Comparison of ENCODE assay signal across 23 cellular contexts in the genomic region with DNA sequence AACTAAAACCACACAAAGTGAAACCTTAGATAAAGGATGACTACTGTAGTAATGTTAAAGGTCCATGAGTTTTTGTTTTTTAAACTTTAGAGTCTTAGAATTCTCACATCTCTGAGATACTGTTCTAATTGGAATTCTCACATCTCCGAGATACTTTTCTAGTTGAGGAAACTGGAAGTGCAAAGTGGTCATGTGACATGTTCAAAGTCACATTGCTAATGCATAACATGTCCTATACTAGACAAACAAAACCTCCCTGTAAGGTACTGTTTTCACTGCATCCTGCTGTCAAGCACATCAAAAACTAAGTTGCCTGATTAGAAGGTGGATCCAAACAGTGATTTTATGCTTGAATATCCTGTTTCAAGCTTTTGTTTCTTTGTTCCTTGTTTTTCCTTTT. TPM values are rescaled to one million over a fixed set of nuclear protein-coding genes. Genes with fewer than 3 reads are reported as not detected.
A peak's percentile ranks its signal among the peaks of the same experiment; 100 is the strongest.
DNase-seq lines count a peak whose midpoint lies in the region; ATAC-seq, FAIRE-seq and TF ChIP-seq lines count a peak whose summit lies in the region.
"Had no signal": no experiment of that assay in that cellular context is flagged by ENCODE, and none has a peak within 500 bp of the region (broad histone marks: within the 10 kb centered on the region; RNA-seq: fewer than 3 reads in every experiment).

No MANE protein-coding gene starts in this region.

- no peak for ATAC-seq in aorta (ENCODE audit: low FRiP score)

- no peak overlapping the region for H3K27ac ChIP-seq in astrocyte (ENCODE audit: low read depth, low read length)
- H3K27ac ChIP-seq in aorta (ENCODE audit: low read depth in 1 of 2, low read length in 2 of 2) = no peak overlapping the region
- H3K27ac ChIP-seq: C4-2B, SJSA1 had no signal

- intact Hi-C loops in activated T-helper 1 cell treated with anti-CD3 and anti-CD28 coated beads, Interleukin-12 subunit alpha, Interleukin-12 subunit beta, Interleukin-2, Interleukin-4 antibody, amounts not matched to agents 30 ng/mL and 10 ng/mL and 1 ng/mL, durations not matched to agents 14 hours and 24 hours and 36 hours (cut with micrococcal nuclease) = no loop called here
- intact Hi-C loops in aorta (cut with DNase I) = no loop called here

- H3K36me3 ChIP-seq in astrocyte (ENCODE audit: insufficient read depth, low read length) = peaks cover 25% of the 10 kb centered on the region
- H3K36me3 ChIP-seq in aorta (ENCODE audit: control insufficient read depth in 1 of 2, insufficient read depth in 2 of 2, low read length in 1 of 2) = peaks cover 1 to 3% of the 10 kb centered on the region in 2 donors

- H3K27me3 Mint-ChIP-seq in astrocyte (ENCODE audit: low read depth, unreplicated experiment) = no peaks in the 10 kb centered on the region
- H3K27me3 Mint-ChIP-seq in activated T-helper 1 cell treated with anti-CD3 and anti-CD28 coated beads, Interleukin-12 subunit alpha, Interleukin-12 subunit beta, Interleukin-2, Interleukin-4 antibody, amounts not matched to agents 30 ng/mL and 10 ng/mL and 1 ng/mL, durations not matched to agents 14 hours and 24 hours and 36 hours (ENCODE audit: insufficient read depth) = no peaks in the 10 kb centered on the region
- H3K27me3 Mint-ChIP-seq: B cell; CD8-positive, alpha-beta memory T cell; IgD-negative memory B cell had no signal

- TF ChIP-seq CTCF in astrocyte (IDR thresholded peaks at IDR 0.05; ENCODE audit: insufficient read depth, low read depth, low read length) = no peak

- no peaks in the 10 kb centered on the region for H3K4me1 Mint-ChIP-seq in astrocyte (ENCODE audit: low read depth, unreplicated experiment)
- no peaks in the 10 kb centered on the region for H3K4me1 Mint-ChIP-seq in activated T-helper 1 cell treated with anti-CD3 and anti-CD28 coated beads, Interleukin-12 subunit alpha, Interleukin-12 subunit beta, Interleukin-2, Interleukin-4 antibody, amounts not matched to agents 30 ng/mL and 10 ng/mL and 1 ng/mL, durations not matched to agents 14 hours and 24 hours and 36 hours (ENCODE audit: low read depth)
- H3K4me1 Mint-ChIP-seq: B cell had no signal

- no peak overlapping the region for H3K9ac ChIP-seq in astrocyte (ENCODE audit: low read length)

- no peak overlapping the region for H3K27ac Mint-ChIP-seq in astrocyte (ENCODE audit: unreplicated experiment)
- no peak overlapping the region for H3K27ac Mint-ChIP-seq in activated T-helper 1 cell treated with anti-CD3 and anti-CD28 coated beads, Interleukin-12 subunit alpha, Interleukin-12 subunit beta, Interleukin-2, Interleukin-4 antibody, amounts not matched to agents 30 ng/mL and 10 ng/mL and 1 ng/mL, durations not matched to agents 14 hours and 24 hours and 36 hours
- H3K27ac Mint-ChIP-seq: B cell, IgD-negative memory B cell had no signal

- peak; percentile 72 for FAIRE-seq in GM12891 (lab: Jason Lieb, UNC)
- peak; percentile 78 for FAIRE-seq in astrocyte (lab: Jason Lieb, UNC)

- no peak for TF ChIP-seq POLR2A in GM12891 (IDR thresholded peaks at IDR 0.05; ENCODE audit: low read depth, low read length)

- TF ChIP-seq RAD21 in Ishikawa (IDR thresholded peaks at IDR 0.05; ENCODE audit: low read depth) = no peak

- H3K79me2 ChIP-seq in astrocyte (ENCODE audit: insufficient read depth, low read length) = peaks cover 19% of the 10 kb centered on the region

- no peaks in the 10 kb centered on the region for H3K27me3 ChIP-seq in astrocyte (ENCODE audit: insufficient read depth, low read length)
- no peaks in the 10 kb centered on the region for H3K27me3 ChIP-seq in aorta (ENCODE audit: control insufficient read depth in 1 of 2, insufficient read depth in 2 of 2, low read length in 1 of 2)
- H3K27me3 ChIP-seq: SJSA1 had no signal

- H3K4me3 ChIP-seq in astrocyte (ENCODE audit: insufficient read depth, low read depth, low read length) = no peak overlapping the region
- H3K4me3 ChIP-seq in aorta (ENCODE audit: low read length in 2 of 2) = no peak overlapping the region
- H3K4me3 ChIP-seq: SJSA1 had no signal

- H4K20me1 ChIP-seq in astrocyte (ENCODE audit: insufficient read depth, low read length) = peaks cover 13% of the 10 kb centered on the region

- H3K4me2 ChIP-seq in astrocyte (ENCODE audit: low read length) = no peak overlapping the region

- peaks cover 19% of the 10 kb centered on the region for H3K36me3 Mint-ChIP-seq in astrocyte (ENCODE audit: low read depth, unreplicated experiment)
- H3K36me3 Mint-ChIP-seq in activated T-helper 1 cell treated with anti-CD3 and anti-CD28 coated beads, Interleukin-12 subunit alpha, Interleukin-12 subunit beta, Interleukin-2, Interleukin-4 antibody, amounts not matched to agents 30 ng/mL and 10 ng/mL and 1 ng/mL, durations not matched to agents 14 hours and 24 hours and 36 hours (ENCODE audit: low read depth) = peaks cover 34% of the 10 kb centered on the region

- peaks cover 2% of the 10 kb centered on the region for H3K9me3 Mint-ChIP-seq in astrocyte (ENCODE audit: unreplicated experiment)
- no peaks in the 10 kb centered on the region for H3K9me3 Mint-ChIP-seq in activated T-helper 1 cell treated with anti-CD3 and anti-CD28 coated beads, Interleukin-12 subunit alpha, Interleukin-12 subunit beta, Interleukin-2, Interleukin-4 antibody, amounts not matched to agents 30 ng/mL and 10 ng/mL and 1 ng/mL, durations not matched to agents 14 hours and 24 hours and 36 hours
- H3K9me3 Mint-ChIP-seq: CD8-positive, alpha-beta memory T cell; IgD-negative memory B cell had no signal

- no peaks in the 10 kb centered on the region for H3K4me1 ChIP-seq in astrocyte (ENCODE audit: insufficient read depth, low read length)
- peaks cover 0 to 2% of the 10 kb centered on the region in 2 donors for H3K4me1 ChIP-seq in aorta (ENCODE audit: control insufficient read depth in 1 of 2, insufficient read depth in 2 of 2, low read length in 2 of 2)
- H3K4me1 ChIP-seq: SJSA1 had no signal

- H3K9me3 ChIP-seq in astrocyte (ENCODE audit: insufficient read depth, low read depth, low read length) = no peaks in the 10 kb centered on the region
- H3K9me3 ChIP-seq in aorta (ENCODE audit: control insufficient read depth, low read length) = no peaks in the 10 kb centered on the region
- H3K9me3 ChIP-seq: SJSA1 had no signal

- no peak overlapping the region for H2AFZ ChIP-seq in astrocyte (ENCODE audit: low read depth, low read length)

- H3K4me3 Mint-ChIP-seq in astrocyte (ENCODE audit: unreplicated experiment) = no peak overlapping the region
- H3K4me3 Mint-ChIP-seq in activated T-helper 1 cell treated with anti-CD3 and anti-CD28 coated beads, Interleukin-12 subunit alpha, Interleukin-12 subunit beta, Interleukin-2, Interleukin-4 antibody, amounts not matched to agents 30 ng/mL and 10 ng/mL and 1 ng/mL, durations not matched to agents 14 hours and 24 hours and 36 hours = no peak overlapping the region
- H3K4me3 Mint-ChIP-seq: B cell; CD8-positive, alpha-beta memory T cell; IgD-negative memory B cell had no signal

- no peak for DNase-seq in GM12891 (ENCODE audit: insufficient read length, low spot score)
- DNase-seq in astrocyte (ENCODE audit: low read depth) = no peak
- DNase-seq in left kidney (ENCODE audit: low read depth, low spot score) = peak; percentile 25
- no peak for DNase-seq in NCI-H82 (lab: John Stamatoyannopoulos, UW)
- no peak for DNase-seq in activated T-helper 1 cell treated with anti-CD3 and anti-CD28 coated beads, Interleukin-12 subunit alpha, Interleukin-12 subunit beta, Interleukin-2, Interleukin-4 antibody, amounts not matched to agents 30 ng/mL and 10 ng/mL and 1 ng/mL, durations not matched to agents 14 hours and 24 hours and 36 hours (ENCODE audit: low spot score)
- DNase-seq in aorta = no peak
- DNase-seq: CD8-positive, alpha-beta memory T cell; Karpas-422; NCI-H1092 treated with DMSO at 0.1 percent for 48 hours; NCI-H1436; NCI-H187; NCI-H2081 treated with DMSO at 0.1 percent for 48 hours; NCI-H2171; NCI-H524; NCI-H774; NK-92 treated with Interleukin-12 subunit alpha and Interleukin-12 subunit beta, amount 100 ng/mL, for 24 hours; Right ventricle myocardium superior; RPMI8226 had no signal

- TF ChIP-seq EP300 in Ishikawa (IDR thresholded peaks at IDR 0.05; ENCODE audit: borderline replicate concordance) = no peak

- 70 to 72% methylated on average over 1 of the region's 1 CpG for WGBS in aorta, 2 donors

TF ChIP-seq in GM12891, 5 proteins besides CTCF, POLR2A, EP300 and RAD21:
- TF ChIP-seq POLR2AphosphoS5 (IDR thresholded peaks at IDR 0.05; ENCODE audit: low read depth, low read length) (no peak), POU2F2 (IDR thresholded peaks at IDR 0.05; ENCODE audit: low read depth, low read length) (no peak), SPI1 (IDR thresholded peaks at IDR 0.05; ENCODE audit: low read depth, low read length) (no peak), PAX5 (IDR thresholded peaks at IDR 0.05; ENCODE audit: insufficient read depth, low read length, severe bottlenecking) (no peak), TAF1 (IDR thresholded peaks at IDR 0.05; ENCODE audit: low read depth, low read length) (no peak)

TF ChIP-seq in Ishikawa, 13 proteins besides CTCF, POLR2A, EP300 and RAD21:
- TF ChIP-seq TEAD4 (IDR thresholded peaks at IDR 0.05) = no peak
- no peak for TF ChIP-seq TAF1 (IDR thresholded peaks at IDR 0.05; ENCODE audit: low read depth)
- TF ChIP-seq, protein P1, sequence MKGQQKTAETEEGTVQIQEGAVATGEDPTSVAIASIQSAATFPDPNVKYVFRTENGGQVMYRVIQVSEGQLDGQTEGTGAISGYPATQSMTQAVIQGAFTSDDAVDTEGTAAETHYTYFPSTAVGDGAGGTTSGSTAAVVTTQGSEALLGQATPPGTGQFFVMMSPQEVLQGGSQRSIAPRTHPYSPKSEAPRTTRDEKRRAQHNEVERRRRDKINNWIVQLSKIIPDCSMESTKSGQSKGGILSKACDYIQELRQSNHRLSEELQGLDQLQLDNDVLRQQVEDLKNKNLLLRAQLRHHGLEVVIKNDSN (IDR thresholded peaks at IDR 0.05) = peak; percentile 67

RNA-seq across cellular contexts. Expression of a gene that starts 13.9 kb away (rescaled TPM):
- 57.5 TPM for polyA plus RNA-seq in GM12891 (2012; ENCODE audit: low read depth, missing spikeins)
- total RNA-seq in astrocyte (127 and 133 TPM in 2 replicates), aorta (100 to 1,000 TPM in 1 of 2 donors, 10 to 100 TPM in 1; 93.1 to 113 TPM)
- 88.6 and 90.9 TPM in 2 replicates for total RNA-seq in activated T-helper 1 cell treated with anti-CD3 and anti-CD28 coated beads, Interleukin-12 subunit alpha, Interleukin-12 subunit beta, Interleukin-2, Interleukin-4 antibody, amounts not matched to agents 30 ng/mL and 10 ng/mL and 1 ng/mL, durations not matched to agents 14 hours and 24 hours and 36 hours
- polyA plus RNA-seq in aorta = 10 to 100 TPM; 68.4 to 79.9 TPM
